ENCODE assay signal across 1 cellular context in the genomic region with DNA sequence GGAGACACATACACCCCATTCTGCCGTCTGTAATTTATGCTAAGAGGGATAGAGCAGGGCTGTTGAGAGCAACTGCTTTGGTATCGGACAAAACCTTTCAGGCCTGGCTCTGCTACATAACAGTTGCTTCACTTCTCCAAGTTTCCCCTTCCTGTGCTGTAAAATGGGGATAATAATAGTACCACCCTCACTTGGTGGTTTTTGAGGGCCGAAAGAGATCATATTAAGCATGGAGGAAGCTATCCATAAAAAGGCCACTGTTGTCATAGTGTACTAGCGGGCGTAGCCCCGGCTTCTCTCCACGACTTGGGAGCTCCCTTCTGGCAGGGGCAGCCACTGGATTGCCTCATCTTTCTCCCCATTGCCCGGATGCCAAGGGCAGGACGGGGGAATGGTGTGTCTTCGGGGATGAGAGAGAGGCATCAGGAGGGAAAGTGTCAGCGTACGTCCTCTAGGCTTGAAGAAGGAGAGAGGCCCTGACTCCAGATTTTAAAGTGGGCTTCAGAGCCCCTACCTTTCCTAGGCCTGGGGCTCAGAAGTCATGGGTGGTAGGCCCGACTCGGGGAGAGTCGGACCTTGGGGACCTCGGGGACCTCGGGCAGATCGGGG.
TF ChIP-seq lines count a peak whose summit lies in the region.

No MANE protein-coding gene starts in this region.

TF ChIP-seq in GM23338, 12 proteins besides CTCF, POLR2A, EP300 and RAD21 (continued from another document):
- no peak for TF ChIP-seq JUNB (IDR thresholded peaks at IDR 0.05; ENCODE audit: unreplicated experiment)
- no peak for TF ChIP-seq ETS1 (IDR thresholded peaks at IDR 0.05)
- TF ChIP-seq NANOG (IDR thresholded peaks at IDR 0.05; ENCODE audit: borderline replicate concordance), result no peak
- no peak for TF ChIP-seq CREB1 (CRISPR knock-in tag; IDR thresholded peaks at IDR 0.05; ENCODE audit: low read depth)
- no peak for TF ChIP-seq REST (IDR thresholded peaks at IDR 0.05; ENCODE audit: unreplicated experiment)
